25 cellular contexts compared by ENCODE assay signal in the genomic region with DNA sequence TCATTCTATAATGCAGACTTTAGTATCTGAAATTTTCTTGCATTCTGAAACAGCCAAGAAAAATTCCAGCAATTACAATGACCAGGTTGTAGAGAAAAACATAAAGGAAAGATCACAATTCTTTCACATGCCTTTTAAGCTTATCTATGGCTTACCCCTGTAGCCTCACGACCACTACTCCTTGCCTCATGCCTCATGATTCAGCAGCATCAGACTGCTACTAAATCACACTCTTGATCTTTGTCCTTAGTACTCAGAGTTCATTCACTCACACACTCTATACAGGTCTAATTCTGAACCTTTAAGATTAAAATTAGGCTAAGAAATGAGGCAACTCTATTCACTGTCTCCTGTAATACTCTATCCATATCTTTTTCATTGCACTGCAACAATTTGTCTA.
"Had no signal": no experiment of that assay in that cellular context is flagged by ENCODE, and none has a peak within 500 bp of the region (broad histone marks: within the 10 kb centered on the region; RNA-seq: fewer than 3 reads in every experiment).

No MANE protein-coding gene starts in this region.

- H3K27me3 Mint-ChIP-seq: activated naive CD4-positive, alpha-beta T cell treated with anti-CD3 and anti-CD28 coated beads, Interleukin-2, amount 50 U/mL, for 24 hours had no signal

- H3K79me2 ChIP-seq: parathyroid adenoma had no signal

- H3K9ac ChIP-seq: parathyroid adenoma, SK-N-SH had no signal

- H3K4me1 ChIP-seq: breast epithelium, heart right ventricle, lower lobe of right lung, parathyroid adenoma, right lobe of liver, stomach, tibial nerve had no signal

- H3K4me2 ChIP-seq: SK-N-SH had no signal

- H3K4me3 Mint-ChIP-seq: endodermal cell; stimulated activated memory B cell treated with anti-CD40 and anti-IgM and Interleukin-4, amounts not matched to agents 10 μg/mL and 1 μg/mL and 100 μg/mL, for 72 hours had no signal

- H3K9me3 ChIP-seq: breast epithelium, heart right ventricle, lower lobe of right lung, mucosa of descending colon, right lobe of liver, SK-N-SH, stomach, suprapubic skin, tibial nerve had no signal

- H3K27me3 ChIP-seq: breast epithelium, heart right ventricle, right lobe of liver, stomach, suprapubic skin, tibial nerve had no signal

- ATAC-seq: heart right ventricle; lower lobe of right lung; mucosa of descending colon; right lobe of liver; stimulated activated memory B cell treated with anti-CD40 and anti-IgM and Interleukin-4, amounts not matched to agents 10 μg/mL and 1 μg/mL and 100 μg/mL, for 72 hours had no signal

- H3K36me3 ChIP-seq: breast epithelium, heart right ventricle, lower lobe of right lung, right lobe of liver, stomach, suprapubic skin, tibial nerve had no signal

- H3K4me3 ChIP-seq: breast epithelium, coronary artery, heart right ventricle, lower lobe of right lung, mucosa of descending colon, right lobe of liver, stomach, suprapubic skin, tibial nerve had no signal

- DNase-seq: activated CD4-positive, alpha-beta T cell treated with anti-CD3 and anti-CD28 coated beads for 1 hour; activated T-cell treated with anti-CD3 and anti-CD28 coated beads, Interleukin-2, amount 50 U/mL, for 1 hour; amniotic stem cell; cerebellar nuclear complex; endodermal cell; heart right ventricle; islet precursor cell; lower lobe of right lung; mesendoderm; mucosa of descending colon; nucleus accumbens; right lobe of liver; SK-N-SH; small intestine; stimulated activated CD4-positive, alpha-beta T cell treated with anti-CD3 and anti-CD28 coated beads, Interleukin-15, amount 100 ng/mL, for 24 hours; stomach; T-helper 9 cell had no signal

- H2AFZ ChIP-seq: parathyroid adenoma had no signal

- H3K36me3 Mint-ChIP-seq: activated naive CD4-positive, alpha-beta T cell treated with anti-CD3 and anti-CD28 coated beads, Interleukin-2, amount 50 U/mL, for 24 hours; stimulated activated memory B cell treated with anti-CD40 and anti-IgM and Interleukin-4, amounts not matched to agents 10 μg/mL and 1 μg/mL and 100 μg/mL, for 72 hours had no signal

- H3K4me1 Mint-ChIP-seq: endodermal cell had no signal

- H3K27ac ChIP-seq: breast epithelium, coronary artery, epithelial cell of prostate, heart right ventricle, lower lobe of right lung, parathyroid adenoma, right lobe of liver, stomach, suprapubic skin, tibial nerve had no signal

- H3K9me3 Mint-ChIP-seq: endodermal cell; stimulated activated memory B cell treated with anti-CD40 and anti-IgM and Interleukin-4, amounts not matched to agents 10 μg/mL and 1 μg/mL and 100 μg/mL, for 72 hours had no signal

- H3K27ac Mint-ChIP-seq: endodermal cell; stimulated activated memory B cell treated with anti-CD40 and anti-IgM and Interleukin-4, amounts not matched to agents 10 μg/mL and 1 μg/mL and 100 μg/mL, for 72 hours had no signal
